In genomic region chr3:33717616-33717865, GRCh38 we compare ENCODE assay signal across 8 cellular contexts. TPM values are rescaled to one million over a fixed set of nuclear protein-coding genes. Genes with fewer than 3 reads are reported as not detected.
DNase-seq lines count a peak whose midpoint lies in the region; ATAC-seq lines count a peak whose summit lies in the region.

No MANE protein-coding gene starts in this region.

- no peaks in the 10 kb centered on the region for H3K36me3 Mint-ChIP-seq in memory B cell
- H3K36me3 Mint-ChIP-seq in stimulated activated effector memory CD8-positive, alpha-beta T cell treated with anti-CD3 and anti-CD28 coated beads, Interleukin-12 subunit alpha, Interleukin-12 subunit beta, amount 100 ng/mL, for 72 hours = no peaks in the 10 kb centered on the region

- peaks cover 4% of the 10 kb centered on the region; the same call in 1 of the 2 replicates for H3K36me3 ChIP-seq in SJSA1

- peak overlapping the region; percentile 90 for H3K27ac Mint-ChIP-seq in memory B cell
- H3K27ac Mint-ChIP-seq in stimulated activated effector memory CD8-positive, alpha-beta T cell treated with anti-CD3 and anti-CD28 coated beads, Interleukin-12 subunit alpha, Interleukin-12 subunit beta, amount 100 ng/mL, for 72 hours = peak overlapping the region; percentile 92

- ATAC-seq in GM18511 (IDR thresholded peaks at IDR 0.05; ENCODE audit: unreplicated experiment) (peak; percentile 67), HG03025 (IDR thresholded peaks at IDR 0.05; ENCODE audit: low FRiP score, unreplicated experiment) (peak; percentile 66), memory B cell (ENCODE audit: low read depth) (no peak)
- peak; percentile 78 for ATAC-seq in stimulated activated effector memory CD8-positive, alpha-beta T cell treated with anti-CD3 and anti-CD28 coated beads, Interleukin-12 subunit alpha, Interleukin-12 subunit beta, amount 100 ng/mL, for 72 hours

- H3K4me3 ChIP-seq in SJSA1 = peak overlapping the region; percentile 84

- peak overlapping the region; percentile 94 for H3K4me3 Mint-ChIP-seq in memory B cell
- no peak overlapping the region for H3K4me3 Mint-ChIP-seq in stimulated activated effector memory CD8-positive, alpha-beta T cell treated with anti-CD3 and anti-CD28 coated beads, Interleukin-12 subunit alpha, Interleukin-12 subunit beta, amount 100 ng/mL, for 72 hours

- H3K27me3 ChIP-seq in SJSA1 (replicated peaks) = no peaks in the 10 kb centered on the region

- no peaks in the 10 kb centered on the region for H3K9me3 Mint-ChIP-seq in memory B cell
- H3K9me3 Mint-ChIP-seq in stimulated activated effector memory CD8-positive, alpha-beta T cell treated with anti-CD3 and anti-CD28 coated beads, Interleukin-12 subunit alpha, Interleukin-12 subunit beta, amount 100 ng/mL, for 72 hours = no peaks in the 10 kb centered on the region

- no peaks in the 10 kb centered on the region for H3K9me3 ChIP-seq in SJSA1 (replicated peaks)

- DNase-seq in A172 (ENCODE audit: low spot score) (peak; percentile 55), SJSA1 (ENCODE audit: low read depth in 1 of 2, low spot score in 2 of 2) (peak in 1 of 2 experiments; percentile 56), dermis microvascular lymphatic vessel endothelial cell (ENCODE audit: low read depth in 2 of 2) (peak; percentile 36 to 78), memory B cell (ENCODE audit: low spot score in 2 of 2) (no peak), NCI-H1930 (lab: John Stamatoyannopoulos, UW) (no peak)
- no peak for DNase-seq in stimulated activated effector memory CD8-positive, alpha-beta T cell treated with anti-CD3 and anti-CD28 coated beads, Interleukin-12 subunit alpha, Interleukin-12 subunit beta, amount 100 ng/mL, for 72 hours (ENCODE audit: low spot score in 2 of 2)

- peak overlapping the region; percentile 76 for H3K27ac ChIP-seq in SJSA1

- H3K4me1 Mint-ChIP-seq in memory B cell = peaks cover 6% of the 10 kb centered on the region
- no peaks in the 10 kb centered on the region for H3K4me1 Mint-ChIP-seq in stimulated activated effector memory CD8-positive, alpha-beta T cell treated with anti-CD3 and anti-CD28 coated beads, Interleukin-12 subunit alpha, Interleukin-12 subunit beta, amount 100 ng/mL, for 72 hours

- H3K27me3 Mint-ChIP-seq in memory B cell = no peaks in the 10 kb centered on the region

- peaks cover 17% of the 10 kb centered on the region for H3K4me1 ChIP-seq in SJSA1 (replicated peaks)

RNA-seq across cellular contexts. Expression of gene CLASP2, which starts 0.5 kb away (rescaled TPM):
- 40.6 and 88.5 TPM in 2 replicates for total RNA-seq in A172 (2014; rRNA removed; shearing (Covaris generic))
- 36.8 and 51.2 TPM in 2 replicates for total RNA-seq in SJSA1 (2014; rRNA removed; shearing (Covaris generic))
- total RNA-seq in dermis microvascular lymphatic vessel endothelial cell = 54.0 and 54.5 TPM in 2 replicates

Comparison
In these comparisons a context has a peak if more than half of its experiments do, and no peak if none do; other contexts are left out.
1. DNase-seq: peak in A172 (single experiment) and dermis microvascular lymphatic vessel endothelial cell (2 of 2); none in memory B cell (0 of 2), stimulated activated effector memory CD8-positive, alpha-beta T cell treated with anti-CD3 and anti-CD28 coated beads, Interleukin-12 subunit alpha, Interleukin-12 subunit beta, amount 100 ng/mL, for 72 hours (0 of 2) and NCI-H1930 (0 of 2).